In the genomic region with DNA sequence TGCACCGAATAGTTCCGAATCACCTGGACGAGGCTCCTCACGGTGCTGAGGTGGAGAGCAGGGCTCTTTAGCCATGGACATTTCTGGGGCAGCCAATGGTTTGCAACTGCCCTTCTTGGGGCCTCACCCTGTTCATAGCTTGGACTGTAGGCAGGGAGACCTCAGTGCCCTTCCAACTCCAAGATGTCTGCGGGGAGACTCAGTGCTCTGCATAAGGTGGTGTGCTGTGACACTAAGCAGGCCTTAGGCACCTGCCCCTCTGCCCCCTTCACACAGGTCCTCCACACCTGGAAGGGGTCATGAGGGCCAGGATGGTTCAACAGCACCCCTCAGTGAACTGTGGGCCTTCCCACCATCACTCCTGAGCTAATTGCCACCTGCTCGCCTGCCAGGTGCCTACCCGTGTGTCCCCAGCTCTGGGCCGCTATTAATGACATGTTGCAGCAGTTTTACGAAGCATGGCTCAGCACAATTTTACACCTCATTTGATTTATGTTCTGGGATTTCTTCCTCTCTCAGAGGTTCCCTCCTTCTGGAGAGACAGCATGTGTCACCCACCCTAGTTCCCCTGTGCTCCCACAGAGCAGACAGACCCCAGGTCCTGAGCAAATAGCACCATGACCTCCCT, we compare ENCODE assay signal across 28 cellular contexts.
"Had no signal": no experiment of that assay in that cellular context is flagged by ENCODE, and none has a peak within 500 bp of the region (broad histone marks: within the 10 kb centered on the region; RNA-seq: fewer than 3 reads in every experiment).

No MANE protein-coding gene starts in this region.

- H3K27ac ChIP-seq: ascending aorta, body of pancreas, SK-N-MC had no signal

- H3K4me3 ChIP-seq: ascending aorta, body of pancreas, SK-N-MC had no signal

- H3K27me3 ChIP-seq: ascending aorta, body of pancreas had no signal

- H3K36me3 ChIP-seq: ascending aorta had no signal

- H3K9me3 ChIP-seq: ascending aorta, body of pancreas had no signal

- ATAC-seq: activated CD8-positive, alpha-beta memory T cell treated with anti-CD3 and anti-CD28 coated beads, Interleukin-2, amount 10 ng/mL, durations not matched to agents 7 days and 5 days; activated naive CD4-positive, alpha-beta T cell treated with anti-CD3 and anti-CD28 coated beads, Interleukin-2, amount 50 U/mL, for 72 hours; activated naive CD8-positive, alpha-beta T cell treated with anti-CD3 and anti-CD28 coated beads, Interleukin-2, amount 50 U/mL, for 24 hours; body of pancreas; Right ventricle myocardium inferior; T-cell had no signal

- H3K4me1 ChIP-seq: ascending aorta, body of pancreas had no signal

- DNase-seq: activated B cell treated with CpG ODN at 0.5 μM for 24 hours; activated CD4-positive, alpha-beta T cell treated with anti-CD3 and anti-CD28 coated beads for 1 hour; activated CD4-positive, alpha-beta T cell treated with anti-CD3 and anti-CD28 coated beads, Interleukin-2, amount 10 ng/mL, durations not matched to agents 24 days and 14 days; activated CD4-positive, alpha-beta T cell treated with anti-CD3 and anti-CD28 coated beads, Interleukin-2, amount 50 U/mL, for 48 hours; activated CD8-positive, alpha-beta memory T cell treated with anti-CD3 and anti-CD28 coated beads, Interleukin-2, amount 10 ng/mL, durations not matched to agents 7 days and 5 days; activated effector memory CD4-positive, alpha-beta T cell treated with Interleukin-2 at 50 U/mL for 16 hours; activated naive CD4-positive, alpha-beta T cell; activated naive CD8-positive, alpha-beta T cell treated with anti-CD3 and anti-CD28 coated beads, Interleukin-2, amount 50 U/mL, for 24 hours; activated T-cell treated with anti-CD3 and anti-CD28 coated beads, Interleukin-2, amount 50 U/mL, for 24 hours; amniotic stem cell; body of pancreas; central memory CD4-positive, alpha-beta T cell; Karpas-422; MM.1S; NCI-H1105; NCI-H1694; NCI-H2029 treated with DMSO at 0.1 percent for 48 hours; NCI-H446; NCI-H524; NCI-H748 treated with DMSO at 0.1 percent for 48 hours; RPMI8226; T-cell; T-helper 2 cell; T1000 had no signal
